8 cellular contexts compared by ENCODE assay signal in genomic region chr21:25572895-25573310, GRCh38. TPM values are rescaled to one million over a fixed set of nuclear protein-coding genes. Genes with fewer than 3 reads are reported as not detected.
DNase-seq lines count a peak whose midpoint lies in the region; ATAC-seq, FAIRE-seq and TF ChIP-seq lines count a peak whose summit lies in the region.

No MANE protein-coding gene starts in this region.

- no peak for TF ChIP-seq CTCF in KMS-11 (conservative IDR thresholded peaks at IDR 0.05; ENCODE audit: low read depth, low read length)
- no peak for TF ChIP-seq CTCF in endothelial cell of umbilical vein (IDR thresholded peaks at IDR 0.05; ENCODE audit: extremely low read depth in 1 of 2, insufficient read depth in 1 of 2, low read depth in 1 of 2, low read length in 2 of 2)

- TF ChIP-seq POLR2A in GM12892 (IDR thresholded peaks at IDR 0.05; ENCODE audit: low read depth, low read length) (peak; percentile 71), endothelial cell of umbilical vein (IDR thresholded peaks at IDR 0.05; ENCODE audit: low read depth, low read length) (no peak)

- H3K79me2 ChIP-seq in KMS-11 (ENCODE audit: insufficient read depth, low read depth): no peaks in the 10 kb centered on the region
- H3K79me2 ChIP-seq in endothelial cell of umbilical vein (ENCODE audit: control insufficient read depth, insufficient read depth, low read length): peaks cover 43% of the 10 kb centered on the region

- CTCF ChIA-PET in endothelial cell of umbilical vein (lab: Charles Lee): interaction anchor here (1.1 to 2.6 kb wide), 4 partner anchors 8 to 20 kb away, joined by 4 to 9 read pairs (median 8); no protein-coding TSS in a partner anchor

- POLR2A ChIA-PET in endothelial cell of umbilical vein (lab: Charles Lee): no interaction called here

- ATAC-seq in GM21619 (IDR thresholded peaks at IDR 0.05; ENCODE audit: unreplicated experiment): peak; percentile 38

- H3K4me1 ChIP-seq in KMS-11 (ENCODE audit: low read depth, poor library complexity, severe bottlenecking) (peaks cover 47% of the 10 kb centered on the region), endothelial cell of umbilical vein (ENCODE audit: control insufficient read depth, extremely low read depth, insufficient read depth, low read length) (peaks cover 31% of the 10 kb centered on the region)

- H3K36me3 ChIP-seq in KMS-11 (ENCODE audit: insufficient read depth) (no peaks in the 10 kb centered on the region), endothelial cell of umbilical vein (ENCODE audit: control insufficient read depth in 2 of 2, extremely low read depth in 1 of 2, insufficient read depth in 2 of 2, low read length in 2 of 2) (peaks cover 0 to 10% of the 10 kb centered on the region in 2 experiments)

- H3K4me3 ChIP-seq in KMS-11 (IDR thresholded peaks at IDR 0.05; ENCODE audit: insufficient read depth, low read depth, low read length) (no peak overlapping the region), endothelial cell of umbilical vein (replicated peaks in 1 of 3; ENCODE audit: insufficient read depth in 1 of 3, low read depth in 1 of 3, low read length in 3 of 3) (no peak overlapping the region)

- H3K27ac ChIP-seq in KMS-11: peak overlapping the region; percentile 74
- H3K27ac ChIP-seq in endothelial cell of umbilical vein (ENCODE audit: insufficient read depth, low read depth, low read length): peak overlapping the region; percentile 80

- intact Hi-C loops in endothelial cell of umbilical vein (cut with micrococcal nuclease): no loop called here

- H2AFZ ChIP-seq in KMS-11 (ENCODE audit: low read depth) (no peak overlapping the region), endothelial cell of umbilical vein (ENCODE audit: low read depth, low read length) (no peak overlapping the region)

- H3K9ac ChIP-seq in KMS-11 (peak overlapping the region; percentile 35), endothelial cell of umbilical vein (replicated peaks; ENCODE audit: extremely low read depth, insufficient read depth, low read length) (peak overlapping the region; percentile 18)

- H4K20me1 ChIP-seq in KMS-11 (ENCODE audit: insufficient read depth) (no peaks in the 10 kb centered on the region), endothelial cell of umbilical vein (replicated peaks; ENCODE audit: control insufficient read depth, extremely low read depth, insufficient read depth, low read length) (no peaks in the 10 kb centered on the region)

- H3K27me3 ChIP-seq in KMS-11 (ENCODE audit: insufficient read depth, low read depth) (no peaks in the 10 kb centered on the region), endothelial cell of umbilical vein (ENCODE audit: control insufficient read depth in 2 of 2, insufficient read depth in 2 of 2, low read length in 2 of 2) (no peaks in the 10 kb centered on the region)

- DNase-seq in GM12892 (ENCODE audit: insufficient read length) (no peak), endothelial cell of umbilical vein (ENCODE audit: low read depth, low spot score) (peak; percentile 35), pons (ENCODE audit: low spot score) (no peak), ecto neural progenitor cell (ENCODE audit: low spot score) (no peak), DMS153 (lab: John Stamatoyannopoulos, UW) (no peak)
- no peak for DNase-seq in stimulated activated naive CD4-positive, alpha-beta T cell treated with Interleukin-2 at 50 U/mL for 16 hours (lab: John Stamatoyannopoulos, UW)

- dilution Hi-C loops in endothelial cell of umbilical vein (cut with MboI; ENCODE audit: extremely low pct_ligation_motif_present, low sequenced_read_pairs): no loop called here

- FAIRE-seq in GM12892 (lab: Jason Lieb, UNC) (peak; percentile 83), endothelial cell of umbilical vein (lab: Jason Lieb, UNC) (no peak)

- BruUV-seq in endothelial cell of umbilical vein (replicated peaks; lab: Mats Ljungman, UMichigan): no TSS peak

- no peaks in the 10 kb centered on the region for H3K9me3 ChIP-seq in endothelial cell of umbilical vein (replicated peaks; ENCODE audit: control insufficient read depth, insufficient read depth, low read length)

- H3K9me1 ChIP-seq in endothelial cell of umbilical vein (replicated peaks; ENCODE audit: control insufficient read depth, extremely low read depth, insufficient read depth, low read length): no peaks in the 10 kb centered on the region

- H3K4me2 ChIP-seq in KMS-11 (peak overlapping the region; percentile 28), endothelial cell of umbilical vein (ENCODE audit: insufficient read depth, low read length) (peak overlapping the region; percentile 71)

TF ChIP-seq in endothelial cell of umbilical vein, 7 proteins besides CTCF, POLR2A, EP300 and RAD21:
- TF ChIP-seq POLR2AphosphoS5 (IDR thresholded peaks at IDR 0.05; ENCODE audit: insufficient read depth, low read depth, low read length) (no peak), JUN (IDR thresholded peaks at IDR 0.05; ENCODE audit: borderline replicate concordance, insufficient read depth, insufficient read length, low read depth) (no peak), EZH2 (IDR thresholded peaks at IDR 0.05; ENCODE audit: borderline replicate concordance, low read depth, low read length, severe bottlenecking) (no peak), MYC (IDR thresholded peaks at IDR 0.05; ENCODE audit: low read depth, low read length) (no peak), GATA2 (IDR thresholded peaks at IDR 0.05; ENCODE audit: insufficient read depth, insufficient read length, low read depth, low read length) (no peak), FOS (IDR thresholded peaks at IDR 0.05; ENCODE audit: borderline replicate concordance, insufficient read depth, low read length) (no peak), MAX (IDR thresholded peaks at IDR 0.05; ENCODE audit: insufficient read depth, insufficient read length) (no peak)
TF ChIP-seq in endothelial cell of umbilical vein: peak in this region for 0.

RNA-seq across cellular contexts. Expression of gene MRPL39, which starts 34.4 kb away (rescaled TPM):
- polyA plus RNA-seq in GM12892 (2012; ENCODE audit: missing spikeins): 85.2 TPM
- total RNA-seq in endothelial cell of umbilical vein: 25.2 and 28.1 TPM in 2 replicates
- polyA plus RNA-seq in endothelial cell of umbilical vein: 7.8 and 10.4 TPM in 2 replicates
- polyA plus RNA-seq in endothelial cell of umbilical vein (2011; cell fraction: cytosol; rRNA removed): 18.7 and 21.0 TPM in 2 replicates
- 12.7 and 15.4 TPM in 2 replicates for polyA plus RNA-seq in endothelial cell of umbilical vein (2011; cell fraction: nucleus; rRNA removed)
- 34.0 and 51.4 TPM in 2 replicates for polyA plus RNA-seq in endothelial cell of umbilical vein (2012)
- polyA minus RNA-seq in endothelial cell of umbilical vein: 10.0 and 11.1 TPM in 2 replicates
- polyA minus RNA-seq in endothelial cell of umbilical vein (2011; cell fraction: cytosol; rRNA and poly(A)+ RNA removed): 20.0 TPM
- 6.5 and 7.1 TPM in 2 replicates for polyA minus RNA-seq in endothelial cell of umbilical vein (2011; cell fraction: nucleus; rRNA and poly(A)+ RNA removed)
